23 cellular contexts compared by ENCODE assay signal in the genomic region with DNA sequence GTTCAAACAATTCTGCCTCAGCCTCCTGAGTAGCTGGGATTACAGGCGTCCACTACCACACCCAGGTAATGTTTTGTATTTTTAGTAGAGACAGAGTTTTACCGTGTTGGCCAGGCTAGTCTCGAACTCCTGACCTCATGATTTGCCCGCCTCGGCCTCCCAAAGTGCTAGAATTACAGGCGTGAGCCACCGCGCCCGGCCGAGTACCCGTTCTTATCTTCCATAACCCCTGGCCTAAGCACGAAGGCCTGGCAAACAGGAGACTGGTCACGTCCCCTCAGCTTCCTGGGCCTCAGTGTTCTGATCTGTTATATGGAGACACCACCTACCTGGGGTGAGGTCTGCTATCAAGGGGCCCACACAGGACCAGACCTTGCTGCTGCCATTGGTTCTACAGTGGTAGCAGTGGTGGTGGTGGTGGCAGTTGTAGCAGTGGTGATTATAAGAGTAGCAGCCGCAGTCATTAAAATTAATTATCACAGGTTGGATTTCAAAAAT. TPM values are rescaled to one million over a fixed set of nuclear protein-coding genes. Genes with fewer than 3 reads are reported as not detected.
"Had no signal": no experiment of that assay in that cellular context is flagged by ENCODE, and none has a peak within 500 bp of the region (broad histone marks: within the 10 kb centered on the region; RNA-seq: fewer than 3 reads in every experiment).

No MANE protein-coding gene starts in this region.

- H3K36me3 ChIP-seq: heart right ventricle, left lung, lower lobe of right lung, sigmoid colon, uterus had no signal

- ATAC-seq: esophagus mucosa; heart right ventricle; left lung; lower lobe of right lung; natural killer cell treated with Interleukin-12 subunit alpha and Interleukin-12 subunit beta and Interleukin-15 and Interleukin-18, amount 100 ng/mL, for 72 hours had no signal

- H3K4me3 Mint-ChIP-seq: memory B cell; natural killer cell treated with Interleukin-12 subunit alpha and Interleukin-12 subunit beta and Interleukin-15 and Interleukin-18, amount 100 ng/mL, for 72 hours; type B pancreatic cell had no signal

- H3K27me3 ChIP-seq: heart right ventricle, left lung, sigmoid colon, uterus had no signal

- H3K4me3 ChIP-seq: dorsolateral prefrontal cortex, heart right ventricle, left lung, lower lobe of right lung, sigmoid colon, skin epidermis, uterus had no signal

- H3K9me3 Mint-ChIP-seq: memory B cell; natural killer cell treated with Interleukin-12 subunit alpha and Interleukin-12 subunit beta and Interleukin-15 and Interleukin-18, amount 100 ng/mL, for 72 hours; type B pancreatic cell had no signal

- H3K4me1 ChIP-seq: left lung, lower lobe of right lung, parathyroid adenoma, sigmoid colon, uterus had no signal

- H3K36me3 Mint-ChIP-seq: memory B cell; natural killer cell treated with Interleukin-12 subunit alpha and Interleukin-12 subunit beta and Interleukin-15 and Interleukin-18, amount 100 ng/mL, for 72 hours; type B pancreatic cell had no signal

- H3K27ac ChIP-seq: dorsolateral prefrontal cortex, heart right ventricle, left lung, lower lobe of right lung, parathyroid adenoma, sigmoid colon, skin epidermis, uterus had no signal

- DNase-seq: cortex of kidney; effector CD8-positive, alpha-beta T cell; heart right ventricle; hypothalamus; left lung; lower lobe of right lung; midbrain; sigmoid colon; stimulated activated CD4-positive, alpha-beta T cell treated with anti-CD3 and anti-CD28 coated beads, Interleukin-12 subunit alpha, Interleukin-12 subunit beta, amount 100 ng/mL, for 4 hours; stimulated activated naive CD4-positive, alpha-beta T cell treated with Interleukin-2 at 50 U/mL for 16 hours; uterus had no signal

- H3K9me3 ChIP-seq: heart right ventricle, left lung, lower lobe of right lung, sigmoid colon, uterus had no signal

- H3K27ac Mint-ChIP-seq: memory B cell; natural killer cell treated with Interleukin-12 subunit alpha and Interleukin-12 subunit beta and Interleukin-15 and Interleukin-18, amount 100 ng/mL, for 72 hours; type B pancreatic cell had no signal

- H3K27me3 Mint-ChIP-seq: type B pancreatic cell had no signal

RNA-seq across cellular contexts. Expression of gene SLC5A10, which starts 1.3 kb away (rescaled TPM):
- total RNA-seq: fibroblast of lung; frontal cortex; glomerular endothelial cell; left lung; lower lobe of right lung; natural killer cell treated with Interleukin-12 subunit alpha and Interleukin-12 subunit beta and Interleukin-15 and Interleukin-18, amount 100 ng/mL, for 72 hours; omental fat pad; pulmonary artery endothelial cell; sigmoid colon; uterus had no signal
